25 cellular contexts compared by ENCODE assay signal in genomic region chr1:210681158-210681557, GRCh38.
A peak's percentile ranks its signal among the peaks of the same experiment; 100 is the strongest.
DNase-seq lines count a peak whose midpoint lies in the region; ATAC-seq, FAIRE-seq and TF ChIP-seq lines count a peak whose summit lies in the region.
"Had no signal": no experiment of that assay in that cellular context is flagged by ENCODE, and none has a peak within 500 bp of the region (broad histone marks: within the 10 kb centered on the region; RNA-seq: fewer than 3 reads in every experiment).

No MANE protein-coding gene starts in this region.

- H3K27ac ChIP-seq in naive thymus-derived CD4-positive, alpha-beta T cell (ENCODE audit: low read depth, low read length): no peak overlapping the region
- H3K27ac ChIP-seq: left lung, prostate gland, RWPE1, sigmoid colon, VCaP had no signal

- no peak overlapping the region for H3K27ac Mint-ChIP-seq in naive thymus-derived CD4-positive, alpha-beta T cell
- H3K27ac Mint-ChIP-seq: activated naive CD4-positive, alpha-beta T cell treated with anti-CD3 and anti-CD28 coated beads, Interleukin-2, amount 10 ng/mL, durations not matched to agents 7 days and 5 days; CD4-positive, alpha-beta T cell had no signal

- CTCF ChIA-PET in naive thymus-derived CD4-positive, alpha-beta T cell (lab: Charles Lee): no interaction called here

- H3K4me1 Mint-ChIP-seq in naive thymus-derived CD4-positive, alpha-beta T cell: no peaks in the 10 kb centered on the region
- H3K4me1 Mint-ChIP-seq: activated naive CD4-positive, alpha-beta T cell treated with anti-CD3 and anti-CD28 coated beads, Interleukin-2, amount 10 ng/mL, durations not matched to agents 7 days and 5 days had no signal

- H3K4me3 Mint-ChIP-seq in naive thymus-derived CD4-positive, alpha-beta T cell: no peak overlapping the region
- H3K4me3 Mint-ChIP-seq: activated naive CD4-positive, alpha-beta T cell treated with anti-CD3 and anti-CD28 coated beads, Interleukin-2, amount 10 ng/mL, durations not matched to agents 7 days and 5 days; CD4-positive, alpha-beta T cell had no signal

- FAIRE-seq in H54 (lab: Jason Lieb, UNC): no peak
- FAIRE-seq: D721Med, GM12891, K562 had no signal

- H3K36me3 Mint-ChIP-seq in naive thymus-derived CD4-positive, alpha-beta T cell: peaks cover 0 to 4% (median 0%) of the 10 kb centered on the region in 5 donors
- H3K36me3 Mint-ChIP-seq: activated naive CD4-positive, alpha-beta T cell treated with anti-CD3 and anti-CD28 coated beads, Interleukin-2, amount 10 ng/mL, durations not matched to agents 7 days and 5 days had no signal

- intact Hi-C loops in naive thymus-derived CD4-positive, alpha-beta T cell (cut with micrococcal nuclease): no loop called here

- H3K4me3 ChIP-seq in naive thymus-derived CD4-positive, alpha-beta T cell (ENCODE audit: low read length): no peak overlapping the region
- H3K4me3 ChIP-seq: K562, left lung, prostate gland, sigmoid colon had no signal

- H3K9me3 Mint-ChIP-seq in naive thymus-derived CD4-positive, alpha-beta T cell: no peaks in the 10 kb centered on the region
- H3K9me3 Mint-ChIP-seq: activated naive CD4-positive, alpha-beta T cell treated with anti-CD3 and anti-CD28 coated beads, Interleukin-2, amount 10 ng/mL, durations not matched to agents 7 days and 5 days; CD4-positive, alpha-beta T cell had no signal

- peaks cover 0 to 2% (median 0%) of the 10 kb centered on the region in 5 donors for H3K27me3 Mint-ChIP-seq in naive thymus-derived CD4-positive, alpha-beta T cell
- H3K27me3 Mint-ChIP-seq: activated naive CD4-positive, alpha-beta T cell treated with anti-CD3 and anti-CD28 coated beads, Interleukin-2, amount 10 ng/mL, durations not matched to agents 7 days and 5 days; CD4-positive, alpha-beta T cell had no signal

- no peaks in the 10 kb centered on the region for H3K36me3 ChIP-seq in naive thymus-derived CD4-positive, alpha-beta T cell (ENCODE audit: control insufficient read depth in 2 of 3, insufficient read depth in 3 of 3, low read length in 3 of 3)
- H3K36me3 ChIP-seq: left lung, prostate gland, sigmoid colon had no signal

- no peaks in the 10 kb centered on the region for H3K4me1 ChIP-seq in naive thymus-derived CD4-positive, alpha-beta T cell (ENCODE audit: control insufficient read depth in 2 of 2, insufficient read depth in 2 of 2, low read length in 2 of 2)
- H3K4me1 ChIP-seq: left lung, prostate gland, sigmoid colon had no signal

- H3K27me3 ChIP-seq in naive thymus-derived CD4-positive, alpha-beta T cell (ENCODE audit: control insufficient read depth in 2 of 2, insufficient read depth in 2 of 2, low read length in 2 of 2): no peaks in the 10 kb centered on the region
- H3K27me3 ChIP-seq: left lung, sigmoid colon had no signal

- peak; percentile 58 for DNase-seq in EL
- peak; percentile 44 for DNase-seq in M059J (ENCODE audit: low read depth)
- peak; percentile 54 for DNase-seq in OCI-M1 (lab: John Stamatoyannopoulos, UW)
- DNase-seq in naive thymus-derived CD4-positive, alpha-beta T cell: no peak
- DNase-seq in inferior parietal cortex (ENCODE audit: extremely low spot score): no peak
- DNase-seq in H54 (ENCODE audit: insufficient read length, low spot score): no peak
- DNase-seq: activated CD4-positive, alpha-beta T cell treated with anti-CD3 and anti-CD28 coated beads for 48 hours; activated naive CD4-positive, alpha-beta T cell treated with anti-CD3 and anti-CD28 coated beads, Interleukin-2, amount 10 ng/mL, durations not matched to agents 7 days and 5 days; amygdala; CD4-positive, alpha-beta T cell; left lung; NCI-H1048; NCI-H187 treated with DMSO at 0.1 percent for 48 hours; NCI-H2171 treated with DMSO at 0.1 percent for 48 hours; NCI-H524; sigmoid colon; SK-N-SH; stimulated activated naive CD4-positive, alpha-beta T cell had no signal

- no peaks in the 10 kb centered on the region for H3K9me3 ChIP-seq in naive thymus-derived CD4-positive, alpha-beta T cell (ENCODE audit: control insufficient read depth in 2 of 3, low read length in 3 of 3)
- H3K9me3 ChIP-seq: left lung, prostate gland, sigmoid colon, SK-N-SH had no signal

- no peak for TF ChIP-seq POLR2A in H54 (IDR thresholded peaks at IDR 0.05; ENCODE audit: low read depth, low read length)

- POLR2A ChIA-PET in naive thymus-derived CD4-positive, alpha-beta T cell (lab: Charles Lee): no interaction called here

- peak; percentile 39 for ATAC-seq in naive thymus-derived CD4-positive, alpha-beta T cell
- no peak for ATAC-seq in GM18867 (IDR thresholded peaks at IDR 0.05; ENCODE audit: unreplicated experiment)
- ATAC-seq: K562, left lung had no signal

Comparison
In these comparisons a context has a peak if more than half of its experiments do, and no peak if none do; other contexts are left out.
1. DNase-seq: peak in EL (single experiment), M059J (single experiment) and OCI-M1 (single experiment); none in naive thymus-derived CD4-positive, alpha-beta T cell (0 of 9), inferior parietal cortex (single experiment) and H54 (single experiment).